ENCODE assay signal across 14 cellular contexts in the genomic region with DNA sequence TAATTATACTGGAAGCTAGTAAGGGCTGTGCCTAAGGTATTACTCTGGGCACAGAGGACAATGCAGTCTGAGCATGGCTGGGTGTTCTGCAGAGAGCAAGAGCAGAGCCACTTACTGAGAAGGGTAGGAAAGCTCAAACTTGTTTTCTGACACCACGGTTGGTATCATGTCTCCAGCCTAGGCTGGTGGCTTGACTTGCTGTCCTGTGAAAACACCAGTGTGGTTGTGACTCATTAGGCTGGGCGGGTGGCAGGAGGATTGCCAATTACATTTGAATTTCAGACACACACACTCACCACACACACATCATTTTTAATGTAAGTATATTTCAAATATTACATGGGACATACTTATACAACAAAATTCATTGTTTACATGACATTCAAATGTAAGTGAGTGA. TPM values are rescaled to one million over a fixed set of nuclear protein-coding genes. Genes with fewer than 3 reads are reported as not detected.
DNase-seq lines count a peak whose midpoint lies in the region; ATAC-seq and TF ChIP-seq lines count a peak whose summit lies in the region.
"Had no signal": no experiment of that assay in that cellular context is flagged by ENCODE, and none has a peak within 500 bp of the region (broad histone marks: within the 10 kb centered on the region; RNA-seq: fewer than 3 reads in every experiment).

No MANE protein-coding gene starts in this region.

- H3K4me3 Mint-ChIP-seq in chondrocyte (ENCODE audit: unreplicated experiment), result no peak overlapping the region

- no peaks in the 10 kb centered on the region for H3K9me3 ChIP-seq in vagina

- H3K27me3 ChIP-seq in vagina, result no peaks in the 10 kb centered on the region

- no peaks in the 10 kb centered on the region for H3K36me3 ChIP-seq in vagina

- H3K9me3 Mint-ChIP-seq in chondrocyte (ENCODE audit: low read depth), result peaks cover 5% of the 10 kb centered on the region
- H3K9me3 Mint-ChIP-seq: stimulated activated naive B cell treated with anti-CD40 and anti-IgM and Interleukin-4, amounts not matched to agents 10 μg/mL and 1 μg/mL and 100 μg/mL, for 72 hours had no signal

- no peak overlapping the region for H3K4me3 ChIP-seq in vagina

- H3K4me1 Mint-ChIP-seq in chondrocyte (ENCODE audit: low read depth), result peaks cover 20% of the 10 kb centered on the region

- no peak overlapping the region for H3K27ac ChIP-seq in vagina

- peak; percentile 8 for DNase-seq in activated naive CD4-positive, alpha-beta T cell treated with Interleukin-2 at 50 U/mL for 16 hours
- no peak for DNase-seq in activated naive CD4-positive, alpha-beta T cell treated with anti-CD3 and anti-CD28 coated beads, Interleukin-2, amount 50 U/mL, for 16 hours
- peak; percentile 46 for DNase-seq in MV-4-11 (lab: John Stamatoyannopoulos, UW)
- DNase-seq in chondrocyte (ENCODE audit: low spot score), result no peak
- DNase-seq in renal cortical epithelial cell (ENCODE audit: low read depth), result peak; percentile 45
- no peak for DNase-seq in NCI-H2227 treated with DMSO at 0.1 percent for 48 hours (lab: John Stamatoyannopoulos, UW)
- DNase-seq in vagina (ENCODE audit: extremely low spot score in 2 of 2), result no peak
- DNase-seq: activated CD4-positive, alpha-beta T cell treated with anti-CD3 and anti-CD28 coated beads, Interleukin-2, amount 10 ng/mL, durations not matched to agents 24 days and 14 days; activated effector memory CD4-positive, alpha-beta T cell treated with anti-CD3 and anti-CD28 coated beads, Interleukin-2, amount 50 U/mL, for 16 hours; MM.1S; stimulated activated CD4-positive, alpha-beta T cell treated with anti-CD3 and anti-CD28 coated beads, Interleukin-2, amount 100 ng/mL, for 48 hours; stimulated activated naive B cell treated with anti-CD40 and anti-IgM and Interleukin-4, amounts not matched to agents 10 μg/mL and 1 μg/mL and 100 μg/mL, for 72 hours had no signal

- H3K27ac Mint-ChIP-seq in chondrocyte (ENCODE audit: unreplicated experiment), result peak overlapping the region; percentile 12

- no peak for ATAC-seq in GM18517 (IDR thresholded peaks at IDR 0.05; ENCODE audit: unreplicated experiment)
- ATAC-seq: HCT116; stimulated activated naive B cell treated with anti-CD40 and anti-IgM and Interleukin-4, amounts not matched to agents 10 μg/mL and 1 μg/mL and 100 μg/mL, for 72 hours had no signal

- TF ChIP-seq CTCF in chondrocyte (IDR thresholded peaks at IDR 0.05) (no peak), vagina (IDR thresholded peaks at IDR 0.05) (no peak)

- TF ChIP-seq POLR2A in vagina (IDR thresholded peaks at IDR 0.05), result no peak

- H3K27me3 Mint-ChIP-seq in chondrocyte (ENCODE audit: low read depth), result no peaks in the 10 kb centered on the region
- H3K27me3 Mint-ChIP-seq: activated CD4-positive, alpha-beta T cell treated with anti-CD3 and anti-CD28 coated beads, Interleukin-2, amount 10 ng/mL, durations not matched to agents 24 days and 14 days had no signal

- intact Hi-C loops in vagina (cut with DNase I), result no loop called here

- H3K36me3 Mint-ChIP-seq in chondrocyte (ENCODE audit: low read depth), result no peaks in the 10 kb centered on the region
- H3K36me3 Mint-ChIP-seq: stimulated activated naive B cell treated with anti-CD40 and anti-IgM and Interleukin-4, amounts not matched to agents 10 μg/mL and 1 μg/mL and 100 μg/mL, for 72 hours had no signal

- peaks cover 10% of the 10 kb centered on the region for H3K4me1 ChIP-seq in vagina

RNA-seq across cellular contexts. Expression of gene MTM1, which starts 19.7 kb away (rescaled TPM):
- total RNA-seq in chondrocyte (9.3 to 11.0 TPM (median 10.1 TPM) in 3 replicates), renal cortical epithelial cell (10.8 and 19.2 TPM in 2 replicates), vagina (13.3 TPM)

Comparison
In these comparisons a context has a peak if more than half of its experiments do, and no peak if none do; other contexts are left out.
1. DNase-seq: peak in activated naive CD4-positive, alpha-beta T cell treated with Interleukin-2 at 50 U/mL for 16 hours (single experiment), MV-4-11 (single experiment) and renal cortical epithelial cell (single experiment); none in activated naive CD4-positive, alpha-beta T cell treated with anti-CD3 and anti-CD28 coated beads, Interleukin-2, amount 50 U/mL, for 16 hours (single experiment), chondrocyte (single experiment), NCI-H2227 treated with DMSO at 0.1 percent for 48 hours (single experiment) and vagina (0 of 2).